Comparison of ENCODE assay signal across 28 cellular contexts in genomic region chr6:5630636-5631035, GRCh38.
"Had no signal": no experiment of that assay in that cellular context is flagged by ENCODE, and none has a peak within 500 bp of the region (broad histone marks: within the 10 kb centered on the region; RNA-seq: fewer than 3 reads in every experiment).

No MANE protein-coding gene starts in this region.

- H2AFZ ChIP-seq: hepatocyte had no signal

- H3K27me3 ChIP-seq: adrenal gland, body of pancreas, dorsolateral prefrontal cortex, heart left ventricle, hepatocyte had no signal

- H3K4me2 ChIP-seq: hepatocyte had no signal

- DNase-seq: activated CD4-positive, alpha-beta memory T cell treated with anti-CD3 and anti-CD28 coated beads for 36 hours; activated CD4-positive, alpha-beta T cell treated with anti-CD3 and anti-CD28 coated beads for 36 hours; activated CD4-positive, alpha-beta T cell treated with anti-CD3 and anti-CD28 coated beads, Interleukin-2, amount 10 ng/mL, durations not matched to agents 24 days and 14 days; activated CD4-positive, CD25-positive, alpha-beta regulatory T cell; activated CD4-positive, CD25-positive, alpha-beta regulatory T cell treated with anti-CD3 and anti-CD28 coated beads, Interleukin-2, amount 50 U/mL, for 72 hours; activated CD8-positive, alpha-beta memory T cell treated with anti-CD3 and anti-CD28 coated beads, Interleukin-2, amount 10 ng/mL, durations not matched to agents 7 days and 5 days; activated CD8-positive, alpha-beta memory T cell treated with anti-CD3 and anti-CD28 coated beads, Interleukin-2, amount 50 U/mL, for 4 hours; activated CD8-positive, alpha-beta T cell treated with anti-CD3 and anti-CD28 coated beads, Interleukin-2, amount 10 ng/mL, durations not matched to agents 7 days and 5 days; activated effector memory CD4-positive, alpha-beta T cell treated with anti-CD3 and anti-CD28 coated beads, Interleukin-2, amount 50 U/mL, for 16 hours; activated naive CD4-positive, alpha-beta T cell treated with anti-CD3 and anti-CD28 coated beads for 36 hours; activated naive CD8-positive, alpha-beta T cell treated with anti-CD3 and anti-CD28 coated beads for 36 hours; activated naive CD8-positive, alpha-beta T cell treated with anti-CD3 and anti-CD28 coated beads, Interleukin-2, amount 50 U/mL, for 24 hours; activated T-cell treated with anti-CD3 and anti-CD28 coated beads, Interleukin-2, amount 50 U/mL, for 1 hour; activated T-cell treated with anti-CD3 and anti-CD28 coated beads, Interleukin-2, amount 50 U/mL, for 48 hours; adrenal gland; amygdala; aorta; body of pancreas; dorsolateral prefrontal cortex; effector memory CD4-positive, alpha-beta T cell; endodermal cell; foreskin fibroblast; glutamatergic neuron; heart left ventricle; T-helper 2 cell had no signal

- H3K4me3 ChIP-seq: adrenal gland, body of pancreas, coronary artery, dorsolateral prefrontal cortex, heart left ventricle, hepatocyte had no signal

- H3K79me2 ChIP-seq: hepatocyte had no signal

- ATAC-seq: activated CD4-positive, alpha-beta T cell treated with anti-CD3 and anti-CD28 coated beads for 36 hours; activated CD8-positive, alpha-beta memory T cell treated with anti-CD3 and anti-CD28 coated beads, Interleukin-2, amount 10 ng/mL, durations not matched to agents 7 days and 5 days; activated CD8-positive, alpha-beta T cell treated with anti-CD3 and anti-CD28 coated beads, Interleukin-2, amount 10 ng/mL, durations not matched to agents 7 days and 5 days; activated naive CD8-positive, alpha-beta T cell treated with anti-CD3 and anti-CD28 coated beads, Interleukin-2, amount 50 U/mL, for 24 hours; body of pancreas; esophagus mucosa; heart left ventricle had no signal

- H3K9me3 ChIP-seq: adrenal gland, body of pancreas, heart left ventricle had no signal

- H3K4me1 ChIP-seq: adrenal gland, body of pancreas had no signal

- H3K27ac ChIP-seq: adrenal gland, body of pancreas, coronary artery, dorsolateral prefrontal cortex, heart left ventricle, hepatocyte had no signal

- H3K36me3 ChIP-seq: adrenal gland, heart left ventricle had no signal
